24 cellular contexts compared by ENCODE assay signal in genomic region chr15:42012241-42012640, GRCh38. TPM values are rescaled to one million over a fixed set of nuclear protein-coding genes. Genes with fewer than 3 reads are reported as not detected.
DNase-seq lines count a peak whose midpoint lies in the region; ATAC-seq, FAIRE-seq and TF ChIP-seq lines count a peak whose summit lies in the region.
"Had no signal": no experiment of that assay in that cellular context is flagged by ENCODE, and none has a peak within 500 bp of the region (broad histone marks: within the 10 kb centered on the region; RNA-seq: fewer than 3 reads in every experiment).

No MANE protein-coding gene starts in this region.

- no peaks in the 10 kb centered on the region for H3K36me3 Mint-ChIP-seq in activated CD4-positive, alpha-beta T cell treated with anti-CD3 and anti-CD28 coated beads, Interleukin-2, amount 10 ng/mL, durations not matched to agents 7 days and 5 days (ENCODE audit: low read depth)
- no peaks in the 10 kb centered on the region for H3K36me3 Mint-ChIP-seq in T-helper 17 cell (ENCODE audit: low read depth)
- H3K36me3 Mint-ChIP-seq: activated CD8-positive, alpha-beta memory T cell treated with anti-CD3 and anti-CD28 coated beads, Interleukin-2, amount 10 ng/mL, durations not matched to agents 7 days and 5 days; naive thymus-derived CD4-positive, alpha-beta T cell had no signal

- no peak for TF ChIP-seq CTCF in osteoblast (IDR thresholded peaks at IDR 0.05; ENCODE audit: extremely low read depth, low read depth, low read length)

- H2AFZ ChIP-seq in osteoblast (ENCODE audit: low read length), result no peak overlapping the region

- H3K79me2 ChIP-seq in osteoblast (ENCODE audit: insufficient read depth, low read length), result no peaks in the 10 kb centered on the region

- H3K4me3 ChIP-seq in small intestine (ENCODE audit: low read depth in 1 of 2, low read length in 2 of 2) (no peak overlapping the region), osteoblast (ENCODE audit: insufficient read depth, low read length) (no peak overlapping the region)
- H3K4me3 ChIP-seq: A549 had no signal

- POLR2A ChIA-PET in activated CD4-positive, alpha-beta T cell treated with anti-CD3 and anti-CD28 coated beads, Interleukin-2, amount 10 ng/mL, durations not matched to agents 7 days and 5 days (lab: Charles Lee), result no interaction called here

- no peak for FAIRE-seq in small intestine (lab: Jason Lieb, UNC)
- FAIRE-seq: A549, D721Med had no signal

- H3K4me2 ChIP-seq in osteoblast (ENCODE audit: insufficient read depth, low read length), result no peak overlapping the region
- H3K4me2 ChIP-seq: A549 had no signal

- 10 to 43% (median 22%) methylated on average over 2 of the region's 2 CpGs for WGBS in small intestine, 3 donors

- no peaks in the 10 kb centered on the region for H4K20me1 ChIP-seq in osteoblast (ENCODE audit: insufficient read depth, low read length)

- peaks cover 2% of the 10 kb centered on the region for H3K27me3 Mint-ChIP-seq in activated CD4-positive, alpha-beta T cell treated with anti-CD3 and anti-CD28 coated beads, Interleukin-2, amount 10 ng/mL, durations not matched to agents 7 days and 5 days
- H3K27me3 Mint-ChIP-seq in T-helper 17 cell, result peaks cover 14% of the 10 kb centered on the region
- H3K27me3 Mint-ChIP-seq: naive thymus-derived CD4-positive, alpha-beta T cell had no signal

- no peak for DNase-seq in activated CD4-positive, alpha-beta T cell treated with anti-CD3 and anti-CD28 coated beads, Interleukin-2, amount 10 ng/mL, durations not matched to agents 7 days and 5 days
- DNase-seq in activated CD4-positive, alpha-beta T cell treated with anti-CD3 and anti-CD28 coated beads for 4 hours, result no peak
- DNase-seq in T-helper 17 cell, result no peak
- DNase-seq in left lobe of liver (ENCODE audit: low spot score), result no peak
- DNase-seq in small intestine, result peak; percentile 80
- DNase-seq in osteoblast (ENCODE audit: insufficient read length, low spot score, missing footprints), result no peak
- DNase-seq: activated CD8-positive, alpha-beta memory T cell treated with anti-CD3 and anti-CD28 coated beads, Interleukin-2, amount 10 ng/mL, durations not matched to agents 7 days and 5 days; amniotic stem cell; central memory CD4-positive, alpha-beta T cell; effector CD4-positive, alpha-beta T cell; H7; naive thymus-derived CD4-positive, alpha-beta T cell; NCI-H1417 treated with DMSO at 0.1 percent for 48 hours; NCI-H2171 treated with DMSO at 0.1 percent for 48 hours; OCI-M1; posterior cingulate gyrus; SIG-M5 had no signal

- H3K27ac ChIP-seq in small intestine (ENCODE audit: low read depth in 1 of 2, low read length in 1 of 2) (peak overlapping the region in 1 of 2 donors; percentile 0), osteoblast (ENCODE audit: low read depth, low read length) (no peak overlapping the region)
- H3K27ac ChIP-seq: A549 had no signal

- H3K4me1 ChIP-seq in small intestine (ENCODE audit: control insufficient read depth in 2 of 2, insufficient read depth in 1 of 2, low read depth in 1 of 2, low read length in 1 of 2), result peaks cover 0 to 2% of the 10 kb centered on the region in 2 donors
- peaks cover 3% of the 10 kb centered on the region for H3K4me1 ChIP-seq in osteoblast (ENCODE audit: insufficient read depth, low read length)

- H3K4me1 Mint-ChIP-seq in activated CD4-positive, alpha-beta T cell treated with anti-CD3 and anti-CD28 coated beads, Interleukin-2, amount 10 ng/mL, durations not matched to agents 7 days and 5 days, result peaks cover 14% of the 10 kb centered on the region
- peaks cover 7% of the 10 kb centered on the region for H3K4me1 Mint-ChIP-seq in T-helper 17 cell

- no peak overlapping the region for H3K4me3 Mint-ChIP-seq in activated CD4-positive, alpha-beta T cell treated with anti-CD3 and anti-CD28 coated beads, Interleukin-2, amount 10 ng/mL, durations not matched to agents 7 days and 5 days
- no peak overlapping the region for H3K4me3 Mint-ChIP-seq in T-helper 17 cell
- H3K4me3 Mint-ChIP-seq: activated CD8-positive, alpha-beta memory T cell treated with anti-CD3 and anti-CD28 coated beads, Interleukin-2, amount 10 ng/mL, durations not matched to agents 7 days and 5 days; naive thymus-derived CD4-positive, alpha-beta T cell had no signal

- H3K36me3 ChIP-seq in small intestine (ENCODE audit: control insufficient read depth in 2 of 2, insufficient read depth in 2 of 2, low read length in 2 of 2) (no peaks in the 10 kb centered on the region), osteoblast (ENCODE audit: insufficient read depth, low read length) (no peaks in the 10 kb centered on the region)

- no peak for ATAC-seq in T-helper 17 cell
- ATAC-seq in left lobe of liver, result peak; percentile 66
- no peak for ATAC-seq in GM18867 (IDR thresholded peaks at IDR 0.05; ENCODE audit: unreplicated experiment)
- no peak for ATAC-seq in GM18907 (IDR thresholded peaks at IDR 0.05; ENCODE audit: unreplicated experiment)
- ATAC-seq: A549; activated CD8-positive, alpha-beta memory T cell treated with anti-CD3 and anti-CD28 coated beads, Interleukin-2, amount 10 ng/mL, durations not matched to agents 7 days and 5 days; naive thymus-derived CD4-positive, alpha-beta T cell had no signal

- H3K27me3 ChIP-seq in small intestine (ENCODE audit: control insufficient read depth in 2 of 2, insufficient read depth in 2 of 2, low read length in 2 of 2) (no peaks in the 10 kb centered on the region), osteoblast (ENCODE audit: insufficient read depth, low read length) (peaks cover 29% of the 10 kb centered on the region)

- H3K9me3 ChIP-seq in T-helper 17 cell (ENCODE audit: control insufficient read depth, low read length, poor library complexity, severe bottlenecking) (no peaks in the 10 kb centered on the region), small intestine (ENCODE audit: control insufficient read depth, low read depth) (no peaks in the 10 kb centered on the region), osteoblast (ENCODE audit: low read depth, low read length) (no peaks in the 10 kb centered on the region)
- H3K9me3 ChIP-seq: A549 had no signal

- H3K9me3 Mint-ChIP-seq in activated CD4-positive, alpha-beta T cell treated with anti-CD3 and anti-CD28 coated beads, Interleukin-2, amount 10 ng/mL, durations not matched to agents 7 days and 5 days, result no peaks in the 10 kb centered on the region
- H3K9me3 Mint-ChIP-seq: naive thymus-derived CD4-positive, alpha-beta T cell had no signal

- CTCF ChIA-PET in activated CD4-positive, alpha-beta T cell treated with anti-CD3 and anti-CD28 coated beads, Interleukin-2, amount 10 ng/mL, durations not matched to agents 7 days and 5 days (lab: Charles Lee), result interaction anchor here (1.0 to 1.6 kb wide), 3 partner anchors 14 to 25 kb away, joined by 3 to 6 read pairs (median 3); no protein-coding TSS in a partner anchor

- H3K27ac Mint-ChIP-seq in activated CD4-positive, alpha-beta T cell treated with anti-CD3 and anti-CD28 coated beads, Interleukin-2, amount 10 ng/mL, durations not matched to agents 7 days and 5 days, result peak overlapping the region; percentile 23
- peak overlapping the region; percentile 47 for H3K27ac Mint-ChIP-seq in T-helper 17 cell
- H3K27ac Mint-ChIP-seq: activated CD8-positive, alpha-beta memory T cell treated with anti-CD3 and anti-CD28 coated beads, Interleukin-2, amount 10 ng/mL, durations not matched to agents 7 days and 5 days had no signal

RNA-seq across cellular contexts. Expression of gene PLA2G4E, which starts 8.6 kb away (rescaled TPM):
- not detected for total RNA-seq in activated CD4-positive, alpha-beta T cell treated with anti-CD3 and anti-CD28 coated beads, Interleukin-2, amount 10 ng/mL, durations not matched to agents 7 days and 5 days
- total RNA-seq in T-helper 17 cell (not detected), left lobe of liver (not detected), osteoblast (not detected in 2 replicates)
- polyA plus RNA-seq in small intestine, result under 1 TPM in 1 of 3 donors, not detected in 2; 0.13 TPM
- total RNA-seq: H7; lung microvascular endothelial cell; naive thymus-derived CD4-positive, alpha-beta T cell; T-helper 2 cell treated with Interferon-gamma antibody and Interleukin-4, amounts not matched to agents 100 ng/mL and 5 ng/mL, for 36 hours had no signal
- polyA plus RNA-seq: BJ; naive thymus-derived CD4-positive, alpha-beta T cell had no signal

RNA-seq across cellular contexts. Expression of gene EHD4, which starts 39.9 kb away (rescaled TPM):
- total RNA-seq in activated CD4-positive, alpha-beta T cell treated with anti-CD3 and anti-CD28 coated beads, Interleukin-2, amount 10 ng/mL, durations not matched to agents 7 days and 5 days, result 10 to 100 TPM; 14.5 TPM
- total RNA-seq in T-helper 17 cell, result 10 to 100 TPM; 57.6 to 79.9 TPM
- total RNA-seq in left lobe of liver, result 5.3 TPM
- polyA plus RNA-seq in small intestine, result 10 to 100 TPM in 1 of 3 donors, 1 to 10 TPM in 2; 9.4 to 13.5 (median 9.5) TPM
- total RNA-seq in osteoblast, result 15.9 and 18.0 TPM in 2 replicates
